Comparison of ENCODE assay signal across 9 cellular contexts in the genomic region with DNA sequence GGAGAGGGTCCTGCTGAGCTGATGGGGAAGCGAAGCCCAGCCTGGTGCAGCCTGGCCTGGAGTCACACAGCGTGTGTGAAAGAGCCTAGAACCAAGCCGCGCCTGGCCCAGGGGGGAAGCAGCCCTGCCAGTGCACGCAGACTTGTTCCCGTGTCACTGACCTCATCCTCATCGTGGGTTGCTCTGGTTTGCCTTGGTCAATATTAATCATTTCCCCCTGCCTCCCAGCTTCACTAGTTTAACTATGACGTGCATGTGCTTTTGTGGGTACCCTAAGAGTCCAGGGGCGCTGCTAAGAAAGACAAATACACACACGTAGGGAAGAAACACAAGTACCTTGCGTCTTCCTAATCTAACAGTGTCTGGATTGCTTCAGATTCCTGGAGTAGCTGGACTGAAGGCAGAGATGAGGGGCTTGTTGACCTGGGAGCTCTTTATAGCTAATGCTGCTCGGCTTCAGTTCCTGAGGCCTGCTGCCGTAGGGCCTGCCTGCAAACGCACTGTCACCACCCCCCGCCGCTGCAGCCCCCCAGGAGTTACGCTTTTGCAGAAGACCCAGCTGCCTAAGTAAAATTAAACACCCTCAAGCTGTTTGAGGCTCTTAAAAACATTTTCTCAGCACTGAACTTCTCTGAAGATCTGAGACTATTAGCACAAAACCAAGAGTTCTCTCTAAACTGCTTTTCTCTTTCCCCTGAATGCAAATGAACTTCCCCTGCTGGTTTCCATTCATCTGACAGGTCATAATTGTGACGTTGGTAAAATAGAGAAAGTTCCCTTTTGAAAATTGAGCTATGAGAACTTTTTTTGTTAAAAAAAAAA.
DNase-seq lines count a peak whose midpoint lies in the region; ATAC-seq and TF ChIP-seq lines count a peak whose summit lies in the region.
"Had no signal": no experiment of that assay in that cellular context is flagged by ENCODE, and none has a peak within 500 bp of the region (broad histone marks: within the 10 kb centered on the region; RNA-seq: fewer than 3 reads in every experiment).

No MANE protein-coding gene starts in this region.

- peaks cover 10 to 23% of the 10 kb centered on the region in 2 donors for H3K4me1 ChIP-seq in ascending aorta

- no peaks in the 10 kb centered on the region for H3K36me3 Mint-ChIP-seq in natural killer cell

- peak overlapping the region; percentile 55 to 70 for H3K27ac ChIP-seq in ascending aorta

- no peaks in the 10 kb centered on the region for H3K9me3 Mint-ChIP-seq in natural killer cell

- H3K9me3 ChIP-seq in ascending aorta, result no peaks in the 10 kb centered on the region

- peak; percentile 56 for TF ChIP-seq POLR2A in GM10847 (IDR thresholded peaks at IDR 0.05; ENCODE audit: extremely low read depth, insufficient read length)

- no peak overlapping the region for H3K4me3 ChIP-seq in ascending aorta
- H3K4me3 ChIP-seq: K562 had no signal

- ATAC-seq in GM21360 (IDR thresholded peaks at IDR 0.05; ENCODE audit: unreplicated experiment), result peak; percentile 43
- ATAC-seq in HG03565 (IDR thresholded peaks at IDR 0.05; ENCODE audit: unreplicated experiment), result peak; percentile 42
- ATAC-seq in natural killer cell, result peak; percentile 32 to 51 (median 44)
- ATAC-seq: K562 had no signal

- H3K36me3 ChIP-seq in ascending aorta, result no peaks in the 10 kb centered on the region

- intact Hi-C loops in ascending aorta (cut with DNase I), result no loop called here
- intact Hi-C loops in natural killer cell (cut with micrococcal nuclease), result no loop called here

- peak overlapping the region in 1 of 2 donors; percentile 54 for H3K27ac Mint-ChIP-seq in natural killer cell

- DNase-seq in ascending aorta (ENCODE audit: low spot score in 2 of 2) (peak; percentile 52 to 83), natural killer cell (no peak), NCI-H69 (lab: John Stamatoyannopoulos, UW) (no peak), ureter (ENCODE audit: low spot score) (no peak), iPS-NIHi11 (ENCODE audit: low spot score) (no peak)

- H3K4me1 Mint-ChIP-seq in natural killer cell, result peaks cover 22 to 44% of the 10 kb centered on the region in 2 donors

- H3K27me3 ChIP-seq in ascending aorta, result no peaks in the 10 kb centered on the region

- TF ChIP-seq CTCF in ascending aorta (IDR thresholded peaks at IDR 0.05) (no peak), natural killer cell (IDR thresholded peaks at IDR 0.05) (no peak)

- H3K4me3 Mint-ChIP-seq in natural killer cell, result no peak overlapping the region

- H3K27me3 Mint-ChIP-seq in natural killer cell (ENCODE audit: low read depth in 2 of 2), result no peaks in the 10 kb centered on the region

Comparison
In these comparisons a context has a peak if more than half of its experiments do, and no peak if none do; other contexts are left out.
1. DNase-seq: peak in ascending aorta (2 of 2); none in natural killer cell (single experiment), NCI-H69 (single experiment), ureter (single experiment) and iPS-NIHi11 (single experiment).
2. Peak in every context shown above with its lines, with median percentiles within 50 percentile points of each other: ATAC-seq.